16 cellular contexts compared by ENCODE assay signal in the genomic region with DNA sequence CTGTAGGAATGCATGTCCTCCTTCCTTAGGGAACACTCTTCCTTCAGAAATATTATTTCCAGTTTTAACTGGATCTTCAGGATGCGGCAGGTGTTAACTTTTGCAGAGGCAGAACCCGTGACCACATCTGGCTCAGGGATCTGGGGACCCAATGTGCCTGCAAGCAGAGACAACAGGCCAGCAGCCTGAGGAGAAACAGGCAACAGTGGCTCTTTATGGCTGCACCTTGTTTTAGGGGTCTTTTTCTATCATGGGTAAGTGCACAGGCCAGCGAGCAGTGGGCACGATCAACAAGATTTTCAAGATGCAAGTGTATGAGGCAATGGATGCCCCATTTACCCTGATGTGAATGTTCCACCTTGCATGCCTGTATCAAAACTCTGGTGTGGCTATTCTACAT.
DNase-seq lines count a peak whose midpoint lies in the region; ATAC-seq and TF ChIP-seq lines count a peak whose summit lies in the region.
"Had no signal": no experiment of that assay in that cellular context is flagged by ENCODE, and none has a peak within 500 bp of the region (broad histone marks: within the 10 kb centered on the region; RNA-seq: fewer than 3 reads in every experiment).

No MANE protein-coding gene starts in this region.

- no peaks in the 10 kb centered on the region for H3K9me3 ChIP-seq in ascending aorta
- no peaks in the 10 kb centered on the region for H3K9me3 ChIP-seq in lung (ENCODE audit: control insufficient read depth in 2 of 2, insufficient read depth in 1 of 2, low read length in 1 of 2)
- H3K9me3 ChIP-seq in thoracic aorta, result no peaks in the 10 kb centered on the region
- no peaks in the 10 kb centered on the region for H3K9me3 ChIP-seq in Peyer's patch
- H3K9me3 ChIP-seq: HAP-1 had no signal

- H3K27me3 ChIP-seq in ascending aorta (no peaks in the 10 kb centered on the region), lung (ENCODE audit: control insufficient read depth, insufficient read depth) (no peaks in the 10 kb centered on the region), thoracic aorta (replicated peaks; ENCODE audit: insufficient read depth) (no peaks in the 10 kb centered on the region), Peyer's patch (no peaks in the 10 kb centered on the region)

- H3K4me1 Mint-ChIP-seq in Calu3 (ENCODE audit: low read depth, unreplicated experiment), result peaks cover 39% of the 10 kb centered on the region

- WGBS in lung, 2 donors, result 90 to 97% methylated on average over 4 of the region's 4 CpGs

- H3K27me3 Mint-ChIP-seq in Calu3 (ENCODE audit: unreplicated experiment), result no peaks in the 10 kb centered on the region

- no peak for TF ChIP-seq CTCF in Calu3 (IDR thresholded peaks at IDR 0.05; ENCODE audit: unreplicated experiment)
- no peak for TF ChIP-seq CTCF in ascending aorta (IDR thresholded peaks at IDR 0.05)
- TF ChIP-seq CTCF in lung (IDR thresholded peaks at IDR 0.05; ENCODE audit: control extremely low read depth, extremely low read depth), result no peak
- no peak for TF ChIP-seq CTCF in thoracic aorta (IDR thresholded peaks at IDR 0.05)
- TF ChIP-seq CTCF in Peyer's patch (IDR thresholded peaks at IDR 0.05), result no peak

- H3K36me3 ChIP-seq in ascending aorta (no peaks in the 10 kb centered on the region), lung (ENCODE audit: control insufficient read depth in 2 of 2, insufficient read depth in 2 of 2, low read length in 2 of 2) (no peaks in the 10 kb centered on the region), thoracic aorta (no peaks in the 10 kb centered on the region), Peyer's patch (no peaks in the 10 kb centered on the region)
- H3K36me3 ChIP-seq: HAP-1 had no signal

- no TSS peak for BruUV-seq in Calu3 (replicated peaks; lab: Mats Ljungman, UMichigan)

- H3K4me3 ChIP-seq in ascending aorta (no peak overlapping the region), lung (no peak overlapping the region), thoracic aorta (no peak overlapping the region), Peyer's patch (no peak overlapping the region)
- H3K4me3 ChIP-seq: HAP-1 had no signal

- H3K27ac ChIP-seq in ascending aorta (peak overlapping the region; percentile 86 to 92), lung (ENCODE audit: low read depth in 1 of 2, low read length in 1 of 2) (peak overlapping the region; percentile 11 to 43), thoracic aorta (peak overlapping the region; percentile 90 to 92), substantia nigra (ENCODE audit: low read depth, low read length, poor library complexity, severe bottlenecking) (no peak overlapping the region), Peyer's patch (peak overlapping the region in 1 of 4 donors; percentile 65)

- no peaks in the 10 kb centered on the region for H3K9me3 Mint-ChIP-seq in Calu3 (ENCODE audit: low read depth, unreplicated experiment)

- H3K27ac Mint-ChIP-seq in Calu3 (ENCODE audit: unreplicated experiment), result peak overlapping the region; percentile 75

- no peak for TF ChIP-seq POLR2A in Peyer's patch (IDR thresholded peaks at IDR 0.05)

- intact Hi-C loops in Calu3 (cut with micrococcal nuclease; ENCODE audit: unreplicated experiment), result loop anchor here (5.0 to 10.0 kb wide), 2 partner anchors 70 to 482 kb away; no protein-coding TSS in a partner anchor
- intact Hi-C loops in ascending aorta (cut with DNase I), result loop anchor here (2.0 to 5.0 kb wide), 2 partner anchors 22 to 260 kb away; no protein-coding TSS in a partner anchor

- ATAC-seq in lung (ENCODE audit: insufficient read depth, low FRiP score) (no peak), thoracic aorta (ENCODE audit: insufficient number of reproducible peaks, low FRiP score, low read depth) (no peak), HG02678 (IDR thresholded peaks at IDR 0.05; ENCODE audit: unreplicated experiment) (no peak)

- peaks cover 9 to 57% of the 10 kb centered on the region in 2 donors for H3K4me1 ChIP-seq in ascending aorta
- H3K4me1 ChIP-seq in lung (ENCODE audit: control insufficient read depth in 2 of 2, insufficient read depth in 2 of 2, low read length in 2 of 2), result peaks cover 2 to 3% of the 10 kb centered on the region in 2 donors
- peaks cover 38 to 67% of the 10 kb centered on the region in 2 donors for H3K4me1 ChIP-seq in thoracic aorta (ENCODE audit: control insufficient read depth in 1 of 2, low read depth in 2 of 2)
- H3K4me1 ChIP-seq in Peyer's patch, result peaks cover 0 to 10% (median 0%) of the 10 kb centered on the region in 4 donors
- H3K4me1 ChIP-seq: HAP-1 had no signal

- H3K4me3 Mint-ChIP-seq in Calu3 (ENCODE audit: low read depth, unreplicated experiment), result no peak overlapping the region

- no peak for DNase-seq in Calu3
- DNase-seq in ascending aorta (ENCODE audit: low spot score in 2 of 2), result no peak
- no peak for DNase-seq in lung (ENCODE audit: low spot score)
- DNase-seq in thoracic aorta (ENCODE audit: low spot score), result no peak
- no peak for DNase-seq in substantia nigra (lab: John Stamatoyannopoulos, UW)
- DNase-seq in Peyer's patch, result no peak
- DNase-seq in activated T-cell treated with anti-CD3 and anti-CD28 coated beads, Interleukin-2, amount 50 U/mL, for 1 hour, result no peak
- DNase-seq: DMS79 treated with DMSO at 0.1 percent for 48 hours, Kasumi-1, MV-4-11, NCI-H1436, NCI-H2081, NCI-H510A treated with DMSO at 0.1 percent for 48 hours, RPMI8226 had no signal

- CTCF ChIA-PET in Calu3 (lab: Charles Lee), result no interaction called here

- H3K36me3 Mint-ChIP-seq in Calu3 (ENCODE audit: insufficient read depth, unreplicated experiment), result peaks cover 5% of the 10 kb centered on the region
